16 cellular contexts compared by ENCODE assay signal in genomic region chr3:58000306-58000705, GRCh38.
"Had no signal": no experiment of that assay in that cellular context is flagged by ENCODE, and none has a peak within 500 bp of the region (broad histone marks: within the 10 kb centered on the region; RNA-seq: fewer than 3 reads in every experiment).

No MANE protein-coding gene starts in this region.

- FAIRE-seq: endometrium had no signal

- H3K9ac ChIP-seq: neural progenitor cell had no signal

- H3K36me3 ChIP-seq: esophagus muscularis mucosa, heart left ventricle, neural progenitor cell, ovary, stomach, thoracic aorta had no signal

- H3K9me3 ChIP-seq: body of pancreas, esophagus muscularis mucosa, heart left ventricle, ovary, stomach, thoracic aorta had no signal

- H3K36me3 Mint-ChIP-seq: activated naive CD4-positive, alpha-beta T cell treated with anti-CD3 and anti-CD28 coated beads, Interleukin-2, amount 50 U/mL, for 24 hours; neural progenitor cell had no signal

- DNase-seq: activated CD4-positive, alpha-beta T cell treated with anti-CD3 and anti-CD28 coated beads, Interleukin-2, amount 50 U/mL, for 1 hour; activated CD4-positive, CD25-positive, alpha-beta regulatory T cell; body of pancreas; heart left ventricle; islet precursor cell; left ventricle myocardium superior; ovary; stimulated activated CD4-positive, alpha-beta T cell treated with anti-CD3 and anti-CD28 coated beads, Interleukin-4, amount 100 ng/mL, for 4 hours; stomach; T-helper 17 cell had no signal

- H3K4me2 ChIP-seq: neural progenitor cell had no signal

- H3K27me3 ChIP-seq: body of pancreas, esophagus muscularis mucosa, heart left ventricle, neural progenitor cell, ovary, stomach had no signal

- ATAC-seq: body of pancreas, left ventricle myocardium superior, T-helper 17 cell had no signal

- H2AFZ ChIP-seq: neural progenitor cell had no signal

- H3K9me3 Mint-ChIP-seq: activated naive CD4-positive, alpha-beta T cell treated with anti-CD3 and anti-CD28 coated beads, Interleukin-2, amount 50 U/mL, for 24 hours; dendritic cell treated with granulocyte-macrophage colony-stimulating factor and Interleukin-4, amounts not matched to agents 40 ng/mL and 50 ng/mL, for 4 days; neural progenitor cell had no signal

- H3K27me3 Mint-ChIP-seq: activated naive CD4-positive, alpha-beta T cell treated with anti-CD3 and anti-CD28 coated beads, Interleukin-2, amount 50 U/mL, for 24 hours; T-helper 17 cell had no signal

- H3K4me3 ChIP-seq: body of pancreas, esophagus muscularis mucosa, heart left ventricle, neural progenitor cell, ovary, stomach, thoracic aorta had no signal

- H3K27ac Mint-ChIP-seq: activated naive CD4-positive, alpha-beta T cell treated with anti-CD3 and anti-CD28 coated beads, Interleukin-2, amount 50 U/mL, for 24 hours; dendritic cell treated with granulocyte-macrophage colony-stimulating factor and Interleukin-4, amounts not matched to agents 40 ng/mL and 50 ng/mL, for 4 days; neural progenitor cell; T-helper 17 cell had no signal

- H3K27ac ChIP-seq: body of pancreas, esophagus muscularis mucosa, neural progenitor cell, ovary, thoracic aorta had no signal

- H3K4me1 ChIP-seq: neural progenitor cell had no signal

- H3K4me3 Mint-ChIP-seq: activated naive CD4-positive, alpha-beta T cell treated with anti-CD3 and anti-CD28 coated beads, Interleukin-2, amount 50 U/mL, for 24 hours; dendritic cell treated with granulocyte-macrophage colony-stimulating factor and Interleukin-4, amounts not matched to agents 40 ng/mL and 50 ng/mL, for 4 days; neural progenitor cell; T-helper 17 cell had no signal
